Comparison of ENCODE assay signal across 8 cellular contexts in genomic region chr14:74881425-74882102, GRCh38. TPM values are rescaled to one million over a fixed set of nuclear protein-coding genes. Genes with fewer than 3 reads are reported as not detected.
DNase-seq lines count a peak whose midpoint lies in the region; ATAC-seq, FAIRE-seq and TF ChIP-seq lines count a peak whose summit lies in the region.

Gene DLST, plus strand, starts transcription at chr14:74881916. Its CDS starts 38 bp downstream, at chr14:74881954.

- no peaks in the 10 kb centered on the region for H3K27me3 ChIP-seq in HUES64 (ENCODE audit: insufficient read depth, low read length)
- H3K27me3 ChIP-seq in OCI-LY3 (ENCODE audit: low read depth, low read length): no peaks in the 10 kb centered on the region
- H3K27me3 ChIP-seq in endothelial cell of umbilical vein (ENCODE audit: control insufficient read depth in 2 of 2, insufficient read depth in 2 of 2, low read length in 2 of 2): no peaks in the 10 kb centered on the region

- peaks cover 3% of the 10 kb centered on the region for H3K9me1 ChIP-seq in endothelial cell of umbilical vein (replicated peaks; ENCODE audit: control insufficient read depth, extremely low read depth, insufficient read depth, low read length)

- POLR2A ChIA-PET in endothelial cell of umbilical vein (lab: Charles Lee): interaction anchor here (0.8 kb wide), 1 partner anchor 58 kb away, joined by 3 read pairs; no protein-coding TSS in a partner anchor

- H2AFZ ChIP-seq in OCI-LY3 (ENCODE audit: low read depth, low read length) (peak within 1 kb of the TSS; percentile 73), endothelial cell of umbilical vein (ENCODE audit: low read depth, low read length) (peak within 1 kb of the TSS; percentile 98)

- H3K36me3 ChIP-seq in HUES64 (ENCODE audit: insufficient read depth, low read length) (no peaks in the 10 kb centered on the region), OCI-LY3 (replicated peaks; ENCODE audit: low read depth, low read length) (peaks cover 7% of the 10 kb centered on the region), endothelial cell of umbilical vein (ENCODE audit: control insufficient read depth in 2 of 2, extremely low read depth in 1 of 2, insufficient read depth in 2 of 2, low read length in 2 of 2) (no peaks in the 10 kb centered on the region)

- dilution Hi-C loops in endothelial cell of umbilical vein (cut with MboI; ENCODE audit: extremely low pct_ligation_motif_present, low sequenced_read_pairs): no loop called here

- H4K20me1 ChIP-seq in OCI-LY3 (ENCODE audit: insufficient read depth, low read length): peaks cover 39% of the 10 kb centered on the region
- peaks cover 6% of the 10 kb centered on the region for H4K20me1 ChIP-seq in endothelial cell of umbilical vein (replicated peaks; ENCODE audit: control insufficient read depth, extremely low read depth, insufficient read depth, low read length)

- H3K4me2 ChIP-seq in OCI-LY3 (ENCODE audit: low read length): peak within 1 kb of the TSS; percentile 99
- peak within 1 kb of the TSS; percentile 99 for H3K4me2 ChIP-seq in endothelial cell of umbilical vein (ENCODE audit: insufficient read depth, low read length)

- peak within 1 kb of the TSS; percentile 93 for H3K4me3 ChIP-seq in HUES64 (ENCODE audit: low read length)
- H3K4me3 ChIP-seq in OCI-LY3 (ENCODE audit: low read length): peak within 1 kb of the TSS; percentile 90
- H3K4me3 ChIP-seq in endothelial cell of umbilical vein (replicated peaks in 1 of 3; ENCODE audit: insufficient read depth in 1 of 3, low read depth in 1 of 3, low read length in 3 of 3): peak within 1 kb of the TSS; percentile 49 to 95 (median 93)

- TF ChIP-seq POLR2A in endothelial cell of umbilical vein (IDR thresholded peaks at IDR 0.05; ENCODE audit: low read depth, low read length): peak; percentile 96

- TF ChIP-seq CTCF in D721Med (IDR thresholded peaks at IDR 0.05; ENCODE audit: insufficient read depth, missing control alignments) (no peak), OCI-LY3 (IDR thresholded peaks at IDR 0.05; ENCODE audit: low read depth, low read length) (no peak), endothelial cell of umbilical vein (IDR thresholded peaks at IDR 0.05; ENCODE audit: extremely low read depth in 1 of 2, insufficient read depth in 1 of 2, low read depth in 1 of 2, low read length in 2 of 2) (no peak)

- WGBS in HUES64: 1% methylated on average over 53 of the region's 53 CpGs

- intact Hi-C loops in endothelial cell of umbilical vein (cut with micrococcal nuclease): loop anchor here (1.0 kb wide), 3 partner anchors 20 to 272 kb away; no protein-coding TSS in a partner anchor

- peak; percentile 85 for ATAC-seq in GM21447 (IDR thresholded peaks at IDR 0.05; ENCODE audit: unreplicated experiment)

- H3K4me1 ChIP-seq in HUES64 (ENCODE audit: insufficient read depth, low read length) (peaks cover 42% of the 10 kb centered on the region), OCI-LY3 (ENCODE audit: low read length) (peaks cover 19% of the 10 kb centered on the region), endothelial cell of umbilical vein (ENCODE audit: control insufficient read depth, extremely low read depth, insufficient read depth, low read length) (peaks cover 24% of the 10 kb centered on the region)

- H3K9me3 ChIP-seq in HUES64 (ENCODE audit: insufficient read depth, low read depth, low read length) (no peaks in the 10 kb centered on the region), OCI-LY3 (ENCODE audit: insufficient read depth, low read length) (no peaks in the 10 kb centered on the region), endothelial cell of umbilical vein (replicated peaks; ENCODE audit: control insufficient read depth, insufficient read depth, low read length) (no peaks in the 10 kb centered on the region)

- peaks cover 52% of the 10 kb centered on the region for H3K79me2 ChIP-seq in OCI-LY3 (ENCODE audit: low read length)
- H3K79me2 ChIP-seq in endothelial cell of umbilical vein (ENCODE audit: control insufficient read depth, insufficient read depth, low read length): peaks cover 47% of the 10 kb centered on the region

- H3K9ac ChIP-seq in HUES64 (ENCODE audit: low read depth, low read length) (peak within 1 kb of the TSS; percentile 90), OCI-LY3 (ENCODE audit: low read length) (peak within 1 kb of the TSS; percentile 82), endothelial cell of umbilical vein (replicated peaks; ENCODE audit: extremely low read depth, insufficient read depth, low read length) (peak within 1 kb of the TSS; percentile 88)

- no TSS peak for BruUV-seq in endothelial cell of umbilical vein (replicated peaks; lab: Mats Ljungman, UMichigan)

- H3K27ac ChIP-seq in HUES64 (ENCODE audit: low read depth, low read length) (peak within 1 kb of the TSS; percentile 79), OCI-LY3 (ENCODE audit: low read length) (peak within 1 kb of the TSS; percentile 57), endothelial cell of umbilical vein (ENCODE audit: insufficient read depth, low read depth, low read length) (peak within 1 kb of the TSS; percentile 74)

- FAIRE-seq in D721Med (lab: Jason Lieb, UNC): no peak
- FAIRE-seq in endothelial cell of umbilical vein (lab: Jason Lieb, UNC): peak; percentile 71

- DNase-seq in D721Med (ENCODE audit: insufficient read length, low spot score) (peak; percentile 90), endothelial cell of umbilical vein (ENCODE audit: low read depth, low spot score) (peak; percentile 87), midbrain (lab: John Stamatoyannopoulos, UW) (peak; percentile 87)
- DNase-seq in activated CD8-positive, alpha-beta memory T cell treated with anti-CD3 and anti-CD28 coated beads, Interleukin-2, amount 50 U/mL, for 48 hours: peak; percentile 96
- peak; percentile 81 to 83 for DNase-seq in stimulated activated CD8-positive, alpha-beta memory T cell treated with anti-CD3 and anti-CD28 coated beads, Interleukin-2, amount 100 ng/mL, for 48 hours (ENCODE audit: low read depth in 2 of 2)

- CTCF ChIA-PET in endothelial cell of umbilical vein (lab: Charles Lee): interaction anchor here (1.8 to 14.1 kb wide), 3 partner anchors 20 to 273 kb away, joined by 6 to 245 read pairs (median 39); no protein-coding TSS in a partner anchor

TF ChIP-seq in endothelial cell of umbilical vein, 7 proteins besides CTCF, POLR2A, EP300 and RAD21:
- TF ChIP-seq POLR2AphosphoS5 (IDR thresholded peaks at IDR 0.05; ENCODE audit: insufficient read depth, low read depth, low read length): peak; percentile 98
- no peak for TF ChIP-seq FOS (IDR thresholded peaks at IDR 0.05; ENCODE audit: borderline replicate concordance, insufficient read depth, low read length)

RNA-seq across cellular contexts. Expression of gene DLST, which starts in this region (rescaled TPM):
- polyA plus RNA-seq in HUES64 (2013, experiment 1 of 2): 68.6 TPM
- 66.8 TPM for polyA plus RNA-seq in HUES64 (2013, experiment 2 of 2)
- total RNA-seq in endothelial cell of umbilical vein: 105 and 110 TPM in 2 replicates
- 91.0 and 98.4 TPM in 2 replicates for polyA plus RNA-seq in endothelial cell of umbilical vein
- polyA plus RNA-seq in endothelial cell of umbilical vein (2011; cell fraction: cytosol; rRNA removed): 133 and 137 TPM in 2 replicates
- polyA plus RNA-seq in endothelial cell of umbilical vein (2011; cell fraction: nucleus; rRNA removed): 153 and 154 TPM in 2 replicates
- polyA plus RNA-seq in endothelial cell of umbilical vein (2012): 72.0 and 81.6 TPM in 2 replicates
- 130 and 139 TPM in 2 replicates for polyA minus RNA-seq in endothelial cell of umbilical vein
- 38.6 TPM for polyA minus RNA-seq in endothelial cell of umbilical vein (2011; cell fraction: cytosol; rRNA and poly(A)+ RNA removed)
- 50.8 and 69.2 TPM in 2 replicates for polyA minus RNA-seq in endothelial cell of umbilical vein (2011; cell fraction: nucleus; rRNA and poly(A)+ RNA removed)

Comparison
In these comparisons a context has a peak if more than half of its experiments do, and no peak if none do; other contexts are left out.
1. Peak in every context shown above with its lines: DNase-seq, ATAC-seq, H3K4me3 ChIP-seq and H3K27ac ChIP-seq.